In genomic region chr17:82158825-82159224, GRCh38 we compare ENCODE assay signal across 22 cellular contexts. TPM values are rescaled to one million over a fixed set of nuclear protein-coding genes. Genes with fewer than 3 reads are reported as not detected.
A peak's percentile ranks its signal among the peaks of the same experiment; 100 is the strongest.
DNase-seq lines count a peak whose midpoint lies in the region; ATAC-seq, FAIRE-seq and TF ChIP-seq lines count a peak whose summit lies in the region.
"Had no signal": no experiment of that assay in that cellular context is flagged by ENCODE, and none has a peak within 500 bp of the region (broad histone marks: within the 10 kb centered on the region; RNA-seq: fewer than 3 reads in every experiment).

No MANE protein-coding gene starts in this region.

- peaks cover 21 to 55% (median 52%) of the 10 kb centered on the region in 10 experiments for H3K4me1 ChIP-seq in BLaER1 treated with 17β-estradiol and CSF1 and Interleukin-3, amounts not matched to agents 10 nM and 100 nM
- H3K4me1 ChIP-seq in kidney (ENCODE audit: control insufficient read depth in 1 of 2, insufficient read depth in 1 of 2, low read depth in 1 of 2, low read length in 2 of 2) (no peaks in the 10 kb centered on the region), upper lobe of right lung (no peaks in the 10 kb centered on the region)
- H3K4me1 ChIP-seq: A549, BE2C, Caco-2 had no signal

- peaks cover 12 to 37% (median 22%) of the 10 kb centered on the region in 11 experiments; a peak in 21 of 22 replicates for H3K36me3 ChIP-seq in BLaER1 treated with 17β-estradiol and CSF1 and Interleukin-3, amounts not matched to agents 10 nM and 100 nM
- H3K36me3 ChIP-seq in kidney (ENCODE audit: control insufficient read depth in 1 of 2, insufficient read depth in 2 of 2, low read length in 2 of 2) = peaks cover 8 to 27% of the 10 kb centered on the region in 2 donors
- H3K36me3 ChIP-seq in upper lobe of right lung = peaks cover 4% of the 10 kb centered on the region

- no peak overlapping the region for H3K4me3 ChIP-seq in BLaER1 treated with 17β-estradiol and CSF1 and Interleukin-3, amounts not matched to agents 10 nM and 100 nM
- no peak overlapping the region for H3K4me3 ChIP-seq in kidney (ENCODE audit: low read length in 2 of 2)
- no peak overlapping the region for H3K4me3 ChIP-seq in upper lobe of right lung
- H3K4me3 ChIP-seq: A549, GM23338 had no signal

- H3K9ac ChIP-seq in BLaER1 treated with 17β-estradiol and CSF1 and Interleukin-3, amounts not matched to agents 10 nM and 100 nM = no peak overlapping the region
- no peak overlapping the region for H3K9ac ChIP-seq in kidney (ENCODE audit: low read length in 2 of 2)

- no peak overlapping the region for H3K4me3 Mint-ChIP-seq in WTC11
- H3K4me3 Mint-ChIP-seq: CD4-positive, CD25-positive, alpha-beta regulatory T cell; CD8-positive, alpha-beta T cell; GM23338; H9 had no signal

- no peak overlapping the region for H3K27ac Mint-ChIP-seq in WTC11
- H3K27ac Mint-ChIP-seq: CD4-positive, CD25-positive, alpha-beta regulatory T cell; CD8-positive, alpha-beta T cell; GM23338; H9 had no signal

- peaks cover 0 to 32% (median 0%) of the 10 kb centered on the region in 11 experiments; a peak in 4 of 22 replicates for H4K20me1 ChIP-seq in BLaER1 treated with 17β-estradiol and CSF1 and Interleukin-3, amounts not matched to agents 10 nM and 100 nM

- no peaks in the 10 kb centered on the region for H3K9me3 Mint-ChIP-seq in WTC11
- H3K9me3 Mint-ChIP-seq: CD4-positive, CD25-positive, alpha-beta regulatory T cell; CD8-positive, alpha-beta T cell; GM23338; H9 had no signal

- ATAC-seq in WTC11 (no peak), upper lobe of right lung (no peak), HG03095 (IDR thresholded peaks at IDR 0.05; ENCODE audit: unreplicated experiment) (no peak)
- ATAC-seq: A549; CD8-positive, alpha-beta T cell; GM23338 had no signal

- H3K4me2 ChIP-seq in BLaER1 treated with 17β-estradiol and CSF1 and Interleukin-3, amounts not matched to agents 10 nM and 100 nM = peak overlapping the region in 8 of 11 experiments; percentile 67 to 96 (median 84); a peak in 12 of 22 replicates
- H3K4me2 ChIP-seq: A549, GM23338 had no signal

- intact Hi-C loops in kidney (cut with DNase I) (loop anchor here (10.0 kb wide), 1 partner anchor 124 kb away; the partner anchor contains the start of genes DCXR and RAC3), upper lobe of right lung (cut with DNase I) (loop anchor here (5.0 to 10.0 kb wide), 2 partner anchors 127 to 194 kb away; partner anchors contain the start of genes NOTUM and RAC3)

- H3K27ac ChIP-seq in BLaER1 treated with 17β-estradiol and CSF1 and Interleukin-3, amounts not matched to agents 10 nM and 100 nM = peak overlapping the region in 1 of 11 experiments; percentile 15; a peak in 2 of 22 replicates
- H3K27ac ChIP-seq in kidney (ENCODE audit: low read depth in 2 of 2, low read length in 2 of 2) (no peak overlapping the region), upper lobe of right lung (no peak overlapping the region)
- H3K27ac ChIP-seq: A549, C4-2B had no signal

- FAIRE-seq in kidney (lab: Jason Lieb, UNC) = no peak
- FAIRE-seq: A549, G401.6, GM18507 had no signal

- TF ChIP-seq CTCF in WTC11 (IDR thresholded peaks at IDR 0.05) = no peak
- TF ChIP-seq CTCF in kidney (IDR thresholded peaks at IDR 0.05; ENCODE audit: borderline replicate concordance, extremely low read depth, insufficient read depth) = no peak
- no peak for TF ChIP-seq CTCF in upper lobe of right lung (IDR thresholded peaks at IDR 0.05)

- CTCF ChIA-PET in WTC11 (lab: Charles Lee) = interaction anchor here (0.6 to 2.9 kb wide), 5 partner anchors 45 to 212 kb away, joined by 3 to 19 read pairs (median 6); partner anchors contain the start of genes DCXR and RAC3

- POLR2A ChIA-PET in WTC11 (lab: Charles Lee) = no interaction called here

- H3K27me3 ChIP-seq in BLaER1 treated with 17β-estradiol and CSF1 and Interleukin-3, amounts not matched to agents 10 nM and 100 nM = no peaks in the 10 kb centered on the region
- H3K27me3 ChIP-seq in upper lobe of right lung = no peaks in the 10 kb centered on the region
- H3K27me3 ChIP-seq: BE2C had no signal

- no peaks in the 10 kb centered on the region for H3K9me3 ChIP-seq in BLaER1 treated with 17β-estradiol and CSF1 and Interleukin-3, amounts not matched to agents 10 nM and 100 nM (replicated peaks in 1 of 11)
- no peaks in the 10 kb centered on the region for H3K9me3 ChIP-seq in kidney (ENCODE audit: control insufficient read depth in 1 of 2, low read length in 2 of 2)
- no peaks in the 10 kb centered on the region for H3K9me3 ChIP-seq in upper lobe of right lung
- H3K9me3 ChIP-seq: A549, BE2C, Caco-2 had no signal

- no peaks in the 10 kb centered on the region for H3K4me1 Mint-ChIP-seq in WTC11
- H3K4me1 Mint-ChIP-seq: GM23338 had no signal

- H3K27me3 Mint-ChIP-seq in WTC11 (ENCODE audit: low read depth) = no peaks in the 10 kb centered on the region
- H3K27me3 Mint-ChIP-seq: CD4-positive, CD25-positive, alpha-beta regulatory T cell had no signal

- H3K36me3 Mint-ChIP-seq in WTC11 = peaks cover 5% of the 10 kb centered on the region

- no peak for DNase-seq in WTC11 (ENCODE audit: low spot score)
- peak; percentile 18 for DNase-seq in kidney
- DNase-seq in upper lobe of right lung = peak; percentile 16
- DNase-seq in T-helper 9 cell = no peak
- no peak for DNase-seq in stimulated activated CD4-positive, alpha-beta T cell treated with anti-CD3 and anti-CD28 coated beads, Interleukin-4, amount 100 ng/mL, for 24 hours
- DNase-seq: 8988T; ACHN; AML-193; BE2C; Caco-2; CD4-positive, CD25-positive, alpha-beta regulatory T cell; CD8-positive, alpha-beta T cell; DMS153; DND-41; H9 had no signal

TF ChIP-seq in WTC11, 78 proteins besides CTCF, POLR2A, EP300 and RAD21:
- peak; percentile 73 for TF ChIP-seq ZNF121 (CRISPR knock-in tag; IDR thresholded peaks at IDR 0.05)
- TF ChIP-seq JUN (CRISPR knock-in tag; IDR thresholded peaks at IDR 0.05) = no peak
TF ChIP-seq in WTC11: peak in this region for 1.

RNA-seq across cellular contexts. Expression of gene CCDC57, which starts 53.8 kb away (rescaled TPM):
- 15.1 to 20.0 TPM (median 16.9 TPM) in 3 replicates for total RNA-seq in WTC11 (2021)
- total RNA-seq in kidney = 79.4 TPM
- polyA plus RNA-seq in kidney (ENCODE audit: insufficient read depth, low read depth, low replicate concordance) = 46.7 TPM
- 50.5 TPM for total RNA-seq in upper lobe of right lung

Comparison
In these comparisons a context has a peak if more than half of its experiments do, and no peak if none do; other contexts are left out.
1. DNase-seq: peak in kidney (single experiment) and upper lobe of right lung (single experiment); none in WTC11 (single experiment), T-helper 9 cell (single experiment) and stimulated activated CD4-positive, alpha-beta T cell treated with anti-CD3 and anti-CD28 coated beads, Interleukin-4, amount 100 ng/mL, for 24 hours (single experiment).